Comparison of ENCODE assay signal across 8 cellular contexts in the genomic region with DNA sequence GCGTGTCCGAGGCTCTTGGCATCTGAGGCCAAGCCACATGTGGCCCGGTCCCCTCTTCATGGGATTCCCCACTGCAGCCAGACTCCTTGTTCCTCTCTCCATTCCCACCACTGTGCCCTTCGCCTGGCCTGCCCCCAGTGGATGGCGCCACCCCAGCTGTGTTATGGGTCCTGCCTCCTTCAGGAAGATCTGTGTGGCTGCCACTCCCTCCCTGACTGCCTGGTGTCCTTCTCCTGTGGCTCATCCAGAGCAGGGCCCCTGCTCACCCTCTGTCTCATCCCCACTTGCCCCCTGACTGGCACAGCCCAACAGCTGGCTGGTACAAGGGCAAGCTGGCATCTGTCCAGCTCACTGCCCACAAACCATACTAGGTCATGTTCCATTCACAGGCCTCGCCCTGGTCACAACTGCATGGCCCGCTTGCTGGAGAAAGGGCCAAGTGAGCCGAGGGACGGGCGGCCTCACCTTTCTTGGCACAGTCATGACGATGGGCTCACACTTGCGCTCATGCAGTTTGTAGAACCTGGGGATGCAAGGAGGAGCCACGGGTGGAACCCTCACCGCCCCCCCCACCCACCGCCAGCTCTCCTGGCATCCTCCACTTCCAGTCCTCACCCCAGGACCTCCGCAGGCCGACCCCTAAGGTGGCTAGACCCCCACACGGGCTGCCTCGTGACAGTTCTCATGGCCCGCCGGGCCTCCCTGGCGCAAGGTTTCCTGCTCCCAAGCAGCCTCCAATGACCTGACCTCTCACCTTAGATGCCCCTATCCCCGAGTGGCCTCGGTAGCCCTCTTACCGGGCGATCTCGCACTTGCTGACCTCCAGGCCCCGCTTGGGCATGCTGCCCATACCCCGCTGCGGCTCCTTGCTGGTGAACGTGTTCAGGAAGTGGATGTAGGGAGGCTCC. TPM values are rescaled to one million over a fixed set of nuclear protein-coding genes. Genes with fewer than 3 reads are reported as not detected.
DNase-seq lines count a peak whose midpoint lies in the region; ATAC-seq and TF ChIP-seq lines count a peak whose summit lies in the region.

No MANE protein-coding gene starts in this region.

- POLR2A ChIA-PET in naive thymus-derived CD4-positive, alpha-beta T cell (lab: Charles Lee): interaction anchor here (0.6 to 31.8 kb wide), 14 partner anchors 9 to 172 kb away, joined by 3 to 1530 read pairs (median 37); a partner anchor contains a TSS

- no peak for ATAC-seq in naive thymus-derived CD4-positive, alpha-beta T cell
- no peak for ATAC-seq in omental fat pad (ENCODE audit: low FRiP score)

- intact Hi-C loops in breast epithelium (cut with DNase I; ENCODE audit: low total_unique reads): loop anchor here (5.0 kb wide), 1 partner anchor 1232 kb away; no protein-coding TSS in a partner anchor
- intact Hi-C loops in naive thymus-derived CD4-positive, alpha-beta T cell (cut with micrococcal nuclease): no loop called here

- TF ChIP-seq CTCF in breast epithelium (IDR thresholded peaks at IDR 0.05): no peak
- no peak for TF ChIP-seq CTCF in omental fat pad (IDR thresholded peaks at IDR 0.05)

- no peak for TF ChIP-seq POLR2A in breast epithelium (IDR thresholded peaks at IDR 0.05)

- H3K36me3 Mint-ChIP-seq in naive thymus-derived CD4-positive, alpha-beta T cell: peaks cover 0 to 43% (median 0%) of the 10 kb centered on the region in 5 donors

- H3K27ac Mint-ChIP-seq in naive thymus-derived CD4-positive, alpha-beta T cell: peak overlapping the region; percentile 90 to 97 (median 95)

- no peaks in the 10 kb centered on the region for H3K36me3 ChIP-seq in breast epithelium
- peaks cover 0 to 23% (median 8%) of the 10 kb centered on the region in 3 experiments for H3K36me3 ChIP-seq in naive thymus-derived CD4-positive, alpha-beta T cell (ENCODE audit: control insufficient read depth in 2 of 3, insufficient read depth in 3 of 3, low read length in 3 of 3)

- H3K4me1 ChIP-seq in breast epithelium: peaks cover 0 to 12% of the 10 kb centered on the region in 2 donors
- peaks cover 38 to 64% of the 10 kb centered on the region in 2 donors for H3K4me1 ChIP-seq in naive thymus-derived CD4-positive, alpha-beta T cell (ENCODE audit: control insufficient read depth in 2 of 2, insufficient read depth in 2 of 2, low read length in 2 of 2)

- no peaks in the 10 kb centered on the region for H3K27me3 Mint-ChIP-seq in naive thymus-derived CD4-positive, alpha-beta T cell

- H3K9me3 ChIP-seq in breast epithelium: no peaks in the 10 kb centered on the region
- H3K9me3 ChIP-seq in naive thymus-derived CD4-positive, alpha-beta T cell (ENCODE audit: control insufficient read depth in 2 of 3, low read length in 3 of 3): no peaks in the 10 kb centered on the region

- peak; percentile 77 for DNase-seq in activated effector memory CD4-positive, alpha-beta T cell treated with anti-CD3 and anti-CD28 coated beads, Interleukin-2, amount 50 U/mL, for 16 hours
- no peak for DNase-seq in activated effector memory CD4-positive, alpha-beta T cell treated with Interleukin-2 at 50 U/mL for 16 hours
- DNase-seq in NCI-H69 (lab: John Stamatoyannopoulos, UW) (peak; percentile 19), breast epithelium (ENCODE audit: low spot score in 2 of 2) (no peak), germinal center (ENCODE audit: low spot score) (no peak), omental fat pad (ENCODE audit: low spot score) (no peak), islet precursor cell (no peak)
- DNase-seq in naive thymus-derived CD4-positive, alpha-beta T cell: peak in 3 of 9 donors; percentile 36 to 57 (median 40)

- CTCF ChIA-PET in naive thymus-derived CD4-positive, alpha-beta T cell (lab: Charles Lee): interaction anchor here (0.8 to 5.9 kb wide), 8 partner anchors 12 to 37 kb away, joined by 3 to 37 read pairs (median 4); a partner anchor contains a TSS

- peak overlapping the region; percentile 85 to 99 (median 97) for H3K4me3 Mint-ChIP-seq in naive thymus-derived CD4-positive, alpha-beta T cell

- peak overlapping the region; percentile 29 to 61 for H3K27ac ChIP-seq in breast epithelium
- peak overlapping the region; percentile 85 for H3K27ac ChIP-seq in naive thymus-derived CD4-positive, alpha-beta T cell (ENCODE audit: low read depth, low read length)

- H3K4me1 Mint-ChIP-seq in naive thymus-derived CD4-positive, alpha-beta T cell: peaks cover 40 to 74% (median 57%) of the 10 kb centered on the region in 7 donors

- H3K4me3 ChIP-seq in breast epithelium: no peak overlapping the region
- peak overlapping the region; percentile 100 for H3K4me3 ChIP-seq in naive thymus-derived CD4-positive, alpha-beta T cell (ENCODE audit: low read length)

- no peaks in the 10 kb centered on the region for H3K27me3 ChIP-seq in breast epithelium
- H3K27me3 ChIP-seq in naive thymus-derived CD4-positive, alpha-beta T cell (ENCODE audit: control insufficient read depth in 2 of 2, insufficient read depth in 2 of 2, low read length in 2 of 2): no peaks in the 10 kb centered on the region

- peaks cover 0 to 1% (median 0%) of the 10 kb centered on the region in 11 donors for H3K9me3 Mint-ChIP-seq in naive thymus-derived CD4-positive, alpha-beta T cell

RNA-seq across cellular contexts. Expression of a gene that starts 2.1 kb away (rescaled TPM):
- 1 to 10 TPM; 2.1 to 9.2 (median 8.0) TPM for total RNA-seq in breast epithelium
- 100 to 1,000 TPM; 134 to 357 (median 194) TPM for total RNA-seq in naive thymus-derived CD4-positive, alpha-beta T cell
- polyA plus RNA-seq in naive thymus-derived CD4-positive, alpha-beta T cell: 100 to 1,000 TPM; 498 to 670 TPM
- total RNA-seq in omental fat pad: 1 to 10 TPM; 5.5 to 6.7 (median 6.3) TPM

RNA-seq across cellular contexts. Expression of a gene that starts 3.7 kb away (rescaled TPM):
- total RNA-seq in breast epithelium (10 to 100 TPM; 73.6 to 84.3 (median 80.0) TPM), omental fat pad (10 to 100 TPM; 55.9 to 70.9 (median 63.9) TPM)
- 100 to 1,000 TPM in 1 of 5 experiments, 10 to 100 TPM in 4; 15.6 to 311 (median 28.5) TPM for total RNA-seq in naive thymus-derived CD4-positive, alpha-beta T cell
- 10 to 100 TPM; 21.3 to 40.8 TPM for polyA plus RNA-seq in naive thymus-derived CD4-positive, alpha-beta T cell

RNA-seq across cellular contexts. Expression of a gene that starts 11.3 kb away (rescaled TPM):
- 10 to 100 TPM; 28.0 to 41.6 (median 40.1) TPM for total RNA-seq in breast epithelium
- 10 to 100 TPM; 61.9 to 83.9 (median 77.7) TPM for total RNA-seq in naive thymus-derived CD4-positive, alpha-beta T cell
- polyA plus RNA-seq in naive thymus-derived CD4-positive, alpha-beta T cell: 10 to 100 TPM; 45.2 to 46.6 TPM
- 10 to 100 TPM; 27.4 to 45.0 (median 30.7) TPM for total RNA-seq in omental fat pad

RNA-seq across cellular contexts. Expression of a gene that starts 13.0 kb away (rescaled TPM):
- total RNA-seq in breast epithelium (not detected), omental fat pad (not detected)
- not detected for total RNA-seq in naive thymus-derived CD4-positive, alpha-beta T cell
- polyA plus RNA-seq in naive thymus-derived CD4-positive, alpha-beta T cell: 1 to 10 TPM; 1.4 to 1.5 TPM

RNA-seq across cellular contexts. Expression of a gene that starts 15.6 kb away (rescaled TPM):
- total RNA-seq in breast epithelium: 10 to 100 TPM in 1 of 3 donors, 1 to 10 TPM in 2; 3.5 to 10.7 (median 3.9) TPM
- total RNA-seq in naive thymus-derived CD4-positive, alpha-beta T cell: 10 to 100 TPM in 2 of 5 experiments, 1 to 10 TPM in 3; 2.5 to 17.1 (median 3.4) TPM
- polyA plus RNA-seq in naive thymus-derived CD4-positive, alpha-beta T cell: 1 to 10 TPM; 1.2 to 2.3 TPM
- 1 to 10 TPM in 3 of 4 donors, under 1 TPM in 1; 0.65 to 4.6 (median 3.0) TPM for total RNA-seq in omental fat pad

Comparison
In these comparisons a context has a peak if more than half of its experiments do, and no peak if none do; other contexts are left out.
1. DNase-seq: peak in activated effector memory CD4-positive, alpha-beta T cell treated with anti-CD3 and anti-CD28 coated beads, Interleukin-2, amount 50 U/mL, for 16 hours (single experiment) and NCI-H69 (single experiment); none in activated effector memory CD4-positive, alpha-beta T cell treated with Interleukin-2 at 50 U/mL for 16 hours (single experiment), breast epithelium (0 of 2), germinal center (single experiment), omental fat pad (single experiment) and islet precursor cell (single experiment).
2. RNA of a gene that starts 2.1 kb away (total RNA-seq): 134 to 357 TPM in naive thymus-derived CD4-positive, alpha-beta T cell; 2.1 to 9.2 TPM in breast epithelium and 5.5 to 6.7 TPM in omental fat pad; every median in the first group is over 10 times any median in the second.